Comparison of ENCODE assay signal across 8 cellular contexts in the genomic region with DNA sequence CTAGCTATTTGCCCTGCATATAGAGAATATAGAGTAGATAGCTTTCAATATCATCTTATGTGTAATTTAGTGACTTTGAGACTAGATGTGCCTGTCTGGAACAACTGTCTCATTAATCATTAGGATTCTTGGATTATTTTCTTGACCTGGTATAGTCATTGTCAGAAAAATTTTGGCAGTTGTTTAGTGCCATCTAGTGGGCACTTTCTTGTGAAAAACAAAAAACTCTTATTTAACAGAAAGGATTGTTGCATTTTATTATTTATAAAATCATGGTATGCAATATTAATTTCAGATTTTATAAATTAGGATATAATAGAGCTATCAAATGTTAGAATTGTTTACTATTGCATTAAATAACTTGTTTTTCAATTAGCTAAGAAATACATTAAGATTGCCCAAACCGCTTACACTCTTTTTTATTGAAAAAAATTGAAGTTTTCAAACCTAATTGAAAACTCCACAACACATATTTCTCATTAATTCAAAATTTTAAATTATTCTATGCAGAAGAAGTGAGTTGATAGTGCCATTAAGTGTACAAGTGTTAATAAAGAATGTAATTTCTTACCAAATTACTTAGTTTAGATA.
A peak's percentile ranks its signal among the peaks of the same experiment; 100 is the strongest.
DNase-seq lines count a peak whose midpoint lies in the region; ATAC-seq, FAIRE-seq and TF ChIP-seq lines count a peak whose summit lies in the region.

No MANE protein-coding gene starts in this region.

- no peak overlapping the region for H3K56ac ChIP-seq in H1 (replicated peaks; ENCODE audit: insufficient read length, low read depth, low read length)

- H4K5ac ChIP-seq in H1 (ENCODE audit: insufficient read length, low read depth, low read length): no peak overlapping the region

- no peak for TF ChIP-seq EP300 in A549 (IDR thresholded peaks at IDR 0.05)
- TF ChIP-seq EP300 in H1 (IDR thresholded peaks at IDR 0.05; ENCODE audit: borderline replicate concordance in 1 of 2, low read depth in 2 of 2, low read length in 2 of 2): no peak

- POLR2A ChIA-PET in A549 (lab: Yijun Ruan, JAX) (no interaction called here), H1 (lab: Charles Lee; ENCODE audit: partially characterized antibody) (no interaction called here)

- H3K23ac ChIP-seq in H1 (ENCODE audit: insufficient read length): no peak overlapping the region

- no peaks in the 10 kb centered on the region for H3K27me3 ChIP-seq in H1 (replicated peaks in 1 of 4; ENCODE audit: control insufficient read depth in 3 of 4, extremely low read depth in 1 of 4, insufficient read depth in 3 of 4, low read length in 3 of 4)

- CTCF ChIA-PET in A549 (lab: Yijun Ruan, JAX) (interaction anchor here (0.7 to 3.6 kb wide), 23 partner anchors 8 to 315 kb away, joined by 3 to 19 read pairs (median 4); a partner anchor contains a TSS), H1 (lab: Charles Lee; ENCODE audit: partially characterized antibody) (interaction anchor here (0.6 to 5.6 kb wide), 40 partner anchors 8 to 437 kb away, joined by 3 to 107 read pairs (median 4); a partner anchor contains a TSS)

- TF ChIP-seq POLR2A in A549 (IDR thresholded peaks at IDR 0.05; ENCODE audit: low read length) (no peak), H1 (IDR thresholded peaks at IDR 0.05; ENCODE audit: control extremely low read depth in 1 of 2, low read depth in 2 of 2, low read length in 2 of 2) (no peak)

- H2BK5ac ChIP-seq in H1 (ENCODE audit: low read depth, low read length): no peak overlapping the region

- H2BK120ac ChIP-seq in H1 (replicated peaks; ENCODE audit: low read depth, low read length): no peak overlapping the region

- no peak overlapping the region for H3K27ac ChIP-seq in A549
- H3K27ac ChIP-seq in H1 (ENCODE audit: low read depth, low read length): no peak overlapping the region

- H2AK5ac ChIP-seq in H1 (ENCODE audit: low read depth, low read length): no peak overlapping the region

- WGBS in A549 (ENCODE audit: missing lambda C conversion rate): 88% methylated on average over 1 of the region's 1 CpG
- WGBS in H1 (ENCODE audit: extremely low coverage in 1 of 2, insufficient coverage in 1 of 2, insufficient read length in 1 of 2, insufficient replicate concordance in 2 of 2, low coverage in 1 of 2, low lambda C conversion rate in 2 of 2, missing lambda C conversion rate in 1 of 2), 2 experiments: 100% methylated on average over 1 of the region's 1 CpG; no CpG with 5 or more reads in 1 of the 2 experiments

- H3K36me3 ChIP-seq in H1 (ENCODE audit: control insufficient read depth in 2 of 4, insufficient read depth in 4 of 4, low read length in 3 of 4): 0 out of 8 replicates have a peak, but pooled peaks cover 0 to 2% (median 1%) of the 10 kb centered on the region in 4 experiments

- H2AFZ ChIP-seq in H1 (ENCODE audit: low read length): no peak overlapping the region

- no peak overlapping the region for H3K4me3 ChIP-seq in A549
- H3K4me3 ChIP-seq in H1 (ENCODE audit: extremely low read depth in 1 of 4, insufficient read depth in 2 of 4, low read depth in 3 of 4, low read length in 4 of 4): no peak overlapping the region

- TF ChIP-seq RAD21 in A549 (conservative IDR thresholded peaks at IDR 0.05 in 1 of 2, IDR thresholded peaks at IDR 0.05 in 1 of 2) (peak; percentile 65 to 77), H1 (IDR thresholded peaks at IDR 0.05 in 1 of 2, conservative IDR thresholded peaks at IDR 0.05 in 1 of 2; ENCODE audit: low read depth in 2 of 2, low read length in 2 of 2) (peak; percentile 66 to 74)

- no peak overlapping the region for H2BK15ac ChIP-seq in H1 (ENCODE audit: low read length)

- peak; percentile 10 to 21 for DNase-seq in A549 (ENCODE audit: low read depth in 1 of 2, low spot score in 1 of 2)
- peak; percentile 17 for DNase-seq in GM10266 (ENCODE audit: extremely low spot score)
- peak; percentile 74 for DNase-seq in NCI-H69 (lab: John Stamatoyannopoulos, UW)
- no peak for DNase-seq in H1 (ENCODE audit: low read depth in 1 of 2, low spot score in 2 of 2)
- DNase-seq in non-pigmented ciliary epithelial cell (ENCODE audit: low read depth): peak; percentile 9
- no peak for DNase-seq in NK-92 treated with Interleukin-12 subunit alpha and Interleukin-12 subunit beta, amount 100 ng/mL, for 24 hours (lab: John Stamatoyannopoulos, UW)

- H3K14ac ChIP-seq in H1 (ENCODE audit: insufficient read length): no peak overlapping the region

- ATAC-seq in A549 (no peak), GM21423 (IDR thresholded peaks at IDR 0.05; ENCODE audit: unreplicated experiment) (no peak), GM21528 (IDR thresholded peaks at IDR 0.05; ENCODE audit: low FRiP score, unreplicated experiment) (no peak)

- H4K20me1 ChIP-seq in H1 (replicated peaks in 1 of 2; ENCODE audit: control insufficient read depth in 1 of 2, insufficient read depth in 2 of 2, low read length in 2 of 2): no peaks in the 10 kb centered on the region

- FAIRE-seq in A549 (lab: Jason Lieb, UNC) (no peak), H1 (lab: Jason Lieb, UNC) (peak; percentile 19)

- H3K79me2 ChIP-seq in H1 (ENCODE audit: control insufficient read depth in 1 of 2, insufficient read depth in 2 of 2, low read length in 2 of 2): no peaks in the 10 kb centered on the region

- H2BK12ac ChIP-seq in H1 (ENCODE audit: low read depth, low read length): no peak overlapping the region

- H3K4ac ChIP-seq in H1 (replicated peaks; ENCODE audit: insufficient read length, low read depth, low read length): no peak overlapping the region

- H3K4me2 ChIP-seq in A549 (no peak overlapping the region), H1 (ENCODE audit: insufficient read depth in 1 of 2, low read depth in 2 of 2, low read length in 2 of 2) (no peak overlapping the region)

- no peaks in the 10 kb centered on the region for H3K23me2 ChIP-seq in H1 (ENCODE audit: low read depth, low read length)

- no peaks in the 10 kb centered on the region for H3K79me1 ChIP-seq in H1 (ENCODE audit: low read depth, low read length)

- no peak overlapping the region for H4K8ac ChIP-seq in H1 (ENCODE audit: extremely low read depth, insufficient read depth, low read length)

- H4K91ac ChIP-seq in H1 (replicated peaks; ENCODE audit: insufficient read length, low read length): no peak overlapping the region

- TF ChIP-seq CTCF in A549 (IDR thresholded peaks at IDR 0.05) (peak; percentile 64), GM10266 (IDR thresholded peaks at IDR 0.05; ENCODE audit: control insufficient read depth, insufficient read depth, low read depth, missing control alignments) (no peak), H1 (IDR thresholded peaks at IDR 0.05; ENCODE audit: control extremely low read depth in 1 of 3, insufficient read depth in 1 of 3, low read depth in 1 of 3, low read length in 3 of 3) (peak in 1 of 3 experiments; percentile 34; a peak in 1 of 4 replicates)

- no peak overlapping the region for H3K9ac ChIP-seq in H1 (replicated peaks in 1 of 4; ENCODE audit: extremely low read depth in 1 of 4, low read depth in 3 of 4, low read length in 3 of 4)

- H3K18ac ChIP-seq in H1 (ENCODE audit: extremely low read depth, low read length): no peak overlapping the region

- H3K9me3 ChIP-seq in A549 (no peaks in the 10 kb centered on the region), H1 (ENCODE audit: insufficient read depth in 2 of 2, low read depth in 1 of 2, low read length in 1 of 2) (peaks cover 11 to 14% of the 10 kb centered on the region in 2 experiments)

- H3K4me1 ChIP-seq in A549 (peaks cover 10% of the 10 kb centered on the region), H1 (replicated peaks in 1 of 4; ENCODE audit: control insufficient read depth in 3 of 4, insufficient read depth in 4 of 4, low read length in 3 of 4) (peaks cover 0 to 3% (median 0%) of the 10 kb centered on the region in 4 experiments; a peak in 1 of 7 replicates)

- H2BK20ac ChIP-seq in H1 (ENCODE audit: low read length): no peak overlapping the region

TF ChIP-seq in A549, 52 proteins besides CTCF, POLR2A, EP300 and RAD21:
- TF ChIP-seq POLR2AphosphoS2 (conservative IDR thresholded peaks at IDR 0.05; ENCODE audit: low read length): no peak
- peak; percentile 68 for TF ChIP-seq SMC3 (IDR thresholded peaks at IDR 0.05)
TF ChIP-seq in A549: peak in this region for 1.

TF ChIP-seq in H1, 55 proteins besides CTCF, POLR2A, EP300 and RAD21 (continues in another document):
- no peak for TF ChIP-seq KDM4A (IDR thresholded peaks at IDR 0.05; ENCODE audit: low read depth, low read length, severe bottlenecking)
- no peak for TF ChIP-seq PHF8 (conservative IDR thresholded peaks at IDR 0.05; ENCODE audit: low read depth, low read length)
- no peak for TF ChIP-seq POLR2AphosphoS5 (IDR thresholded peaks at IDR 0.05; ENCODE audit: low read depth, low read length)
- TF ChIP-seq RXRA (IDR thresholded peaks at IDR 0.05; ENCODE audit: insufficient read depth, low read depth, low read length): no peak
- TF ChIP-seq, protein P1, sequence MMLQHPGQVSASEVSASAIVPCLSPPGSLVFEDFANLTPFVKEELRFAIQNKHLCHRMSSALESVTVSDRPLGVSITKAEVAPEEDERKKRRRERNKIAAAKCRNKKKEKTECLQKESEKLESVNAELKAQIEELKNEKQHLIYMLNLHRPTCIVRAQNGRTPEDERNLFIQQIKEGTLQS (IDR thresholded peaks at IDR 0.05; ENCODE audit: insufficient read depth, low read depth, low read length): no peak
- TF ChIP-seq CBX8 (IDR thresholded peaks at IDR 0.05; ENCODE audit: borderline replicate concordance, low read depth, low read length): no peak
- no peak for TF ChIP-seq SAP30 (IDR thresholded peaks at IDR 0.05; ENCODE audit: insufficient read depth, insufficient replicate concordance, low read length)
- no peak for TF ChIP-seq CEBPB (IDR thresholded peaks at IDR 0.05; ENCODE audit: low read depth, low read length)
- no peak for TF ChIP-seq RBBP5 (IDR thresholded peaks at IDR 0.05; ENCODE audit: borderline replicate concordance, low read depth, low read length)
- TF ChIP-seq RNF2 (IDR thresholded peaks at IDR 0.05; ENCODE audit: borderline replicate concordance, low read depth, low read length, missing control alignments, poor library complexity, severe bottlenecking): no peak
- TF ChIP-seq, protein P2, sequence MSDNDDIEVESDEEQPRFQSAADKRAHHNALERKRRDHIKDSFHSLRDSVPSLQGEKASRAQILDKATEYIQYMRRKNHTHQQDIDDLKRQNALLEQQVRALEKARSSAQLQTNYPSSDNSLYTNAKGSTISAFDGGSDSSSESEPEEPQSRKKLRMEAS (IDR thresholded peaks at IDR 0.05): no peak
- TF ChIP-seq, protein P3, sequence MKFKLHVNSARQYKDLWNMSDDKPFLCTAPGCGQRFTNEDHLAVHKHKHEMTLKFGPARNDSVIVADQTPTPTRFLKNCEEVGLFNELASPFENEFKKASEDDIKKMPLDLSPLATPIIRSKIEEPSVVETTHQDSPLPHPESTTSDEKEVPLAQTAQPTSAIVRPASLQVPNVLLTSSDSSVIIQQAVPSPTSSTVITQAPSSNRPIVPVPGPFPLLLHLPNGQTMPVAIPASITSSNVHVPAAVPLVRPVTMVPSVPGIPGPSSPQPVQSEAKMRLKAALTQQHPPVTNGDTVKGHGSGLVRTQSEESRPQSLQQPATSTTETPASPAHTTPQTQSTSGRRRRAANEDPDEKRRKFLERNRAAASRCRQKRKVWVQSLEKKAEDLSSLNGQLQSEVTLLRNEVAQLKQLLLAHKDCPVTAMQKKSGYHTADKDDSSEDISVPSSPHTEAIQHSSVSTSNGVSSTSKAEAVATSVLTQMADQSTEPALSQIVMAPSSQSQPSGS (IDR thresholded peaks at IDR 0.05; ENCODE audit: low read length): no peak

Comparison
In these comparisons a context has a peak if more than half of its experiments do, and no peak if none do; other contexts are left out.
1. DNase-seq: peak in A549 (2 of 2), GM10266 (single experiment), NCI-H69 (single experiment) and non-pigmented ciliary epithelial cell (single experiment); none in H1 (0 of 2) and NK-92 treated with Interleukin-12 subunit alpha and Interleukin-12 subunit beta, amount 100 ng/mL, for 24 hours (single experiment).